8 cellular contexts compared by ENCODE assay signal in genomic region chr7:6516387-6516983, GRCh38. TPM values are rescaled to one million over a fixed set of nuclear protein-coding genes. Genes with fewer than 3 reads are reported as not detected.
DNase-seq lines count a peak whose midpoint lies in the region; ATAC-seq and TF ChIP-seq lines count a peak whose summit lies in the region.

No MANE protein-coding gene starts in this region.

- CTCF ChIA-PET in A673 (lab: Charles Lee) = interaction anchor here (0.6 to 1.9 kb wide), 3 partner anchors 42 to 59 kb away, joined by 5 to 16 read pairs (median 9); no protein-coding TSS in a partner anchor
- CTCF ChIA-PET in SK-N-SH (lab: Yijun Ruan, JAX) = interaction anchor here (0.6 to 6.5 kb wide), 35 partner anchors 9 to 869 kb away, joined by 3 to 85 read pairs (median 4); partner anchors contain the start of genes INTS15 and ZDHHC4

- TF ChIP-seq POLR2A in ovary (IDR thresholded peaks at IDR 0.05) (no peak), tibial nerve (IDR thresholded peaks at IDR 0.05) (no peak)

- TF ChIP-seq CTCF in A673 (conservative IDR thresholded peaks at IDR 0.05; ENCODE audit: low read depth, low read length) (peak; percentile 87), SK-N-SH (IDR thresholded peaks at IDR 0.05) (peak; percentile 89), ovary (IDR thresholded peaks at IDR 0.05) (peak; percentile 65 to 70 (median 67)), tibial nerve (IDR thresholded peaks at IDR 0.05) (peak; percentile 74 to 93 (median 80))

- H3K27me3 ChIP-seq in A673 (replicated peaks; ENCODE audit: insufficient read depth, low read depth, low read length, poor library complexity) = no peaks in the 10 kb centered on the region
- H3K27me3 ChIP-seq in SK-N-SH (ENCODE audit: insufficient read depth) = peaks cover 6% of the 10 kb centered on the region; the same call in 1 of the 2 replicates
- H3K27me3 ChIP-seq in ovary = no peaks in the 10 kb centered on the region
- H3K27me3 ChIP-seq in tibial nerve = no peaks in the 10 kb centered on the region

- peak; percentile 87 for TF ChIP-seq RAD21 in SK-N-SH (IDR thresholded peaks at IDR 0.05; ENCODE audit: low read length)

- BruUV-seq in A673 (replicated peaks; lab: Mats Ljungman, UMichigan) = no TSS peak

- no peaks in the 10 kb centered on the region for H3K79me2 ChIP-seq in SK-N-SH (ENCODE audit: insufficient read depth)

- H3K4me1 ChIP-seq in A673 (ENCODE audit: insufficient read depth, low read length, poor library complexity, severe bottlenecking) (no peaks in the 10 kb centered on the region), SK-N-SH (ENCODE audit: control insufficient read depth in 1 of 2, insufficient read depth in 2 of 2, low read depth in 1 of 2, low read length in 1 of 2) (peaks cover 0 to 3% of the 10 kb centered on the region in 2 experiments; a peak in 1 of 4 replicates), ovary (ENCODE audit: insufficient read depth) (no peaks in the 10 kb centered on the region), tibial nerve (peaks cover 0 to 4% (median 0%) of the 10 kb centered on the region in 4 donors)

- TF ChIP-seq EP300 in SK-N-SH (IDR thresholded peaks at IDR 0.05; ENCODE audit: borderline replicate concordance in 1 of 2, low read depth in 1 of 2, low read length in 1 of 2) = no peak
- TF ChIP-seq EP300 in ovary (IDR thresholded peaks at IDR 0.05) = no peak
- TF ChIP-seq EP300 in tibial nerve (IDR thresholded peaks at IDR 0.05) = no peak

- no peak overlapping the region for H3K4me3 ChIP-seq in A673 (ENCODE audit: low read depth, low read length, poor library complexity, severe bottlenecking)
- peak overlapping the region in 1 of 2 experiments; percentile 42; a peak in 2 of 4 replicates for H3K4me3 ChIP-seq in SK-N-SH (ENCODE audit: low read depth in 2 of 2, low read length in 1 of 2)
- peak overlapping the region; percentile 9 for H3K4me3 ChIP-seq in ovary
- peak overlapping the region in 1 of 4 donors; percentile 32 for H3K4me3 ChIP-seq in tibial nerve

- intact Hi-C loops in A673 (cut with micrococcal nuclease; ENCODE audit: unreplicated experiment) = loop anchor here (2.0 to 5.0 kb wide), 3 partner anchors 42 to 340 kb away; no protein-coding TSS in a partner anchor
- intact Hi-C loops in Right ventricle myocardium inferior (cut with DNase I) = no loop called here
- intact Hi-C loops in ovary (cut with DNase I) = no loop called here

- H3K27ac ChIP-seq in A673 (ENCODE audit: low read depth, low read length, poor library complexity, severe bottlenecking) (no peak overlapping the region), SK-N-SH (ENCODE audit: low read depth in 2 of 2, low read length in 1 of 2) (no peak overlapping the region), ovary (no peak overlapping the region), tibial nerve (no peak overlapping the region)

- WGBS in SK-N-SH (ENCODE audit: low lambda C conversion rate) = 28% methylated on average over 17 of the region's 17 CpGs
- WGBS in ovary, 3 donors = 14 to 16% (median 15%) methylated on average over 17 of the region's 17 CpGs
- 14 to 15% methylated on average over 17 of the region's 17 CpGs for WGBS in tibial nerve, 2 donors

- no peaks in the 10 kb centered on the region for H3K9me2 ChIP-seq in SK-N-SH

- H4K20me1 ChIP-seq in SK-N-SH (ENCODE audit: insufficient read depth) = no peaks in the 10 kb centered on the region

- H3K36me3 ChIP-seq in A673 (ENCODE audit: insufficient read depth, low read length, poor library complexity, severe bottlenecking) (no peaks in the 10 kb centered on the region), SK-N-SH (replicated peaks in 1 of 2; ENCODE audit: control insufficient read depth in 1 of 2, insufficient read depth in 2 of 2, low read length in 1 of 2) (no peaks in the 10 kb centered on the region), ovary (no peaks in the 10 kb centered on the region), tibial nerve (no peaks in the 10 kb centered on the region)

- DNase-seq in A673 (ENCODE audit: low spot score) (peak; percentile 89), NAMALWA (ENCODE audit: low spot score) (peak; percentile 84), SK-N-SH (peak; percentile 85), Right ventricle myocardium inferior (ENCODE audit: missing footprints) (peak; percentile 89), ovary (peak; percentile 78 to 84 (median 81)), tibial nerve (ENCODE audit: low spot score in 2 of 2) (peak; percentile 65 to 84)

- no peak overlapping the region for H3K9ac ChIP-seq in SK-N-SH

- H3K9me3 ChIP-seq in A673 (ENCODE audit: low read depth, low read length, poor library complexity, severe bottlenecking) (no peaks in the 10 kb centered on the region), SK-N-SH (no peaks in the 10 kb centered on the region), ovary (no peaks in the 10 kb centered on the region), tibial nerve (no peaks in the 10 kb centered on the region)

- H3K4me3 Mint-ChIP-seq in activated naive CD8-positive, alpha-beta T cell = peak overlapping the region; percentile 83

- no peaks in the 10 kb centered on the region for H3K9me3 Mint-ChIP-seq in activated naive CD8-positive, alpha-beta T cell (ENCODE audit: low read depth)

- peak overlapping the region; percentile 48; the same call in 1 of the 2 replicates for H3K4me2 ChIP-seq in SK-N-SH

- peaks cover 8% of the 10 kb centered on the region for H3K4me1 Mint-ChIP-seq in activated naive CD8-positive, alpha-beta T cell (ENCODE audit: low read depth)

- POLR2A ChIA-PET in A673 (lab: Charles Lee; ENCODE audit: low non-redundant PET) = interaction anchor here (0.6 kb wide), 1 partner anchor 39 kb away, joined by 4 read pairs; no protein-coding TSS in a partner anchor
- POLR2A ChIA-PET in SK-N-SH (lab: Yijun Ruan, JAX) = interaction anchor here (1.0 to 1.6 kb wide), 2 partner anchors 43 to 60 kb away, joined by 3 to 4 read pairs; no protein-coding TSS in a partner anchor

- no peak overlapping the region for H3K27ac Mint-ChIP-seq in activated naive CD8-positive, alpha-beta T cell

- H2AFZ ChIP-seq in SK-N-SH (ENCODE audit: low read depth) = peak overlapping the region; percentile 44

- no peaks in the 10 kb centered on the region for H3K27me3 Mint-ChIP-seq in activated naive CD8-positive, alpha-beta T cell

- H3F3A ChIP-seq in SK-N-SH (replicated peaks; ENCODE audit: insufficient read depth) = no peaks in the 10 kb centered on the region

- ATAC-seq in GM18867 (IDR thresholded peaks at IDR 0.05; ENCODE audit: unreplicated experiment) (peak; percentile 56), Right ventricle myocardium inferior (peak; percentile 91)

- no peaks in the 10 kb centered on the region for H3K36me3 Mint-ChIP-seq in activated naive CD8-positive, alpha-beta T cell

TF ChIP-seq in SK-N-SH, 30 proteins besides CTCF, POLR2A, EP300 and RAD21:
- TF ChIP-seq RFX5 (IDR thresholded peaks at IDR 0.05; ENCODE audit: low read length) (no peak), SMC3 (IDR thresholded peaks at IDR 0.05; ENCODE audit: low read depth, low read length) (peak; percentile 85)

RNA-seq across cellular contexts. Expression of gene KDELR2, which starts 32.5 kb away (rescaled TPM):
- 179 and 189 TPM in 2 replicates for total RNA-seq in A673 (2021)
- 122 and 136 TPM in 2 replicates for polyA plus RNA-seq in SK-N-SH (2012; rRNA removed)
- 151 and 153 TPM in 2 replicates for polyA plus RNA-seq in SK-N-SH (2012; cell fraction: cytosol; rRNA removed)
- polyA plus RNA-seq in SK-N-SH (2012; cell fraction: nucleus; rRNA removed) = 68.5 and 84.0 TPM in 2 replicates
- 57.7 TPM for total RNA-seq in Right ventricle myocardium inferior
- 100 to 1,000 TPM in 2 of 7 donors, 10 to 100 TPM in 5; 55.3 to 151 (median 93.3) TPM for total RNA-seq in ovary
- 100 to 1,000 TPM in 1 of 2 donors, 10 to 100 TPM in 1; 70.9 to 157 TPM for polyA plus RNA-seq in ovary
- total RNA-seq in tibial nerve = 10 to 100 TPM; 61.0 to 80.6 (median 72.2) TPM

RNA-seq across cellular contexts. Expression of gene GRID2IP, which starts 34.8 kb away (rescaled TPM):
- 0.13 TPM in 1 of 2 replicates, not detected in the other for total RNA-seq in A673 (2021)
- 0.03 and 0.06 TPM in 2 replicates for polyA plus RNA-seq in SK-N-SH (2012; rRNA removed)
- polyA plus RNA-seq in SK-N-SH (2012; cell fraction: cytosol; rRNA removed) = 0.03 and 0.04 TPM in 2 replicates
- polyA plus RNA-seq in SK-N-SH (2012; cell fraction: nucleus; rRNA removed) = 0.15 and 0.27 TPM in 2 replicates
- not detected for total RNA-seq in Right ventricle myocardium inferior
- total RNA-seq in ovary = under 1 TPM in 6 of 7 donors, not detected in 1; 0.34 to 0.51 (median 0.40) TPM
- polyA plus RNA-seq in ovary = under 1 TPM; 0.07 to 0.15 TPM
- total RNA-seq in tibial nerve = not detected
